1 cellular context compared by ENCODE assay signal in the genomic region with DNA sequence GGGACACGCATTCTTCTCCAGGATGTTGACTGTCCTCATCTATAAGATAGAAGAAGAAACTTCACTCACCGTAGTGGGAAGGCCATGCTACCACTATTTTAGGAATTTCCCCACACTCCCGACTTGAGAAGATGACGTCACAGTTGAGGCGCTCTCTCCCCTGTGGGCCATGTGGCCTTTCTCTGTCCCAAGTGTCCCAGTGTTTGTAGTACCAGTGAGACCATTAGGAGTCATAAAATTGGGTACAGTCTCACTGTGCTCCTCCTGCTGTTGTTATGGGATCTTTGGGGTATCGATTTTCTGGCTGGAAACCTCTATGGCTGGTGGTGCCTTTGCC.
TF ChIP-seq lines count a peak whose summit lies in the region.

No MANE protein-coding gene starts in this region.

TF ChIP-seq in HepG2, 621 proteins besides CTCF, POLR2A, EP300 and RAD21:
- peak; percentile 94 for TF ChIP-seq ATF7 (IDR thresholded peaks at IDR 0.05)
- TF ChIP-seq ATF7 (CRISPR knock-in tag; IDR thresholded peaks at IDR 0.05), result no peak
- peak; percentile 95 for TF ChIP-seq CREB1 (IDR thresholded peaks at IDR 0.05)
- no peak for TF ChIP-seq CREB1 (CRISPR knock-in tag; IDR thresholded peaks at IDR 0.05)
- no peak for TF ChIP-seq ZNF792 (CRISPR knock-in tag; IDR thresholded peaks at IDR 0.05)
